In the genomic region with DNA sequence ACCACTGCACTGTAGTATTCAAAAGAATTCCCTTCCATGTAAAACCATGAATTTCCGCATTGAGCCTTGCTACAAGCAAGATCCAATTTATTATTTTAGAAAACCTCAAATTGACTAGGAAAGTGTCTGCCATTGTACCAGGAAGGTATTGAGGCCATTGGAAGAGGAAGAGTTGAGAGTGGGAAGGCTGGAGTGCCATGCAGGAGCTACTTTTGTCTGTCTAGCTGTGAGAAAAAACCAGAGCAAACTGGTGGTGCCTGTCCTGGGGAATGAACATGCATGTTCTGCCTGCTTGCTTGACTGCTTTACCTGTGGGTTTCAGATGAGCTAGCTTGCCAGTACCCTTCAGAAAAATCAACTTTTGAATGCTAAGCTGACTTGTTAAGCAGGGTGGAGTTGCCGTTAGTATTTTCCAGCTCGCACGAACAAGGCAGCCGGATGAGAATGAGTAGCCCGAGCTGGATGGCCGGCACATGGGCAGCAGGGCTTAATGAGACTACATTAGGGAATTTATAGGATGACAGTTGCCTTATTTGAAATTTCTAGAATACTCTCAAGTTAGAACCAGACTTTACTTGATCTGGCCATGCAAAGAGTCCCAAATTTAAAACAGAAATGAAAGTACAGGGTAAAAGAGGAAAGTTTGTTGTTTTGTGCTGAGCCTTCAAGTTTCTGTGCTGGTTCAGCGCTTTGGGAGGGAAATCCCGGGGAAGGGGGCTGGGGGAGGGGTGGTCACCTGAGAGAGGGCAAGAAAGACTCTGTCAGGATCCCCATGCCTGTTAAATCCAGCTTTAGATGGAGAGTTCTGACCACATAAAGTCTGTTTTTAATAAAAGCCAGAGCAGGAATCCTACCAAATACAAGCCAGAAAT, we compare ENCODE assay signal across 1 cellular context.
TF ChIP-seq lines count a peak whose summit lies in the region.

No MANE protein-coding gene starts in this region.

TF ChIP-seq in H1, 55 proteins besides CTCF, POLR2A, EP300 and RAD21 (continued from another document):
- TF ChIP-seq HDAC6 (IDR thresholded peaks at IDR 0.05; ENCODE audit: low read depth, low read length) (no peak), RNF2 (IDR thresholded peaks at IDR 0.05; ENCODE audit: borderline replicate concordance, low read depth, low read length, missing control alignments, poor library complexity, severe bottlenecking) (peak; percentile 43), TBP (IDR thresholded peaks at IDR 0.05; ENCODE audit: low read depth, low read length) (no peak), CHD1 (IDR thresholded peaks at IDR 0.05; ENCODE audit: low read depth, low read length) (no peak), RBBP5 (IDR thresholded peaks at IDR 0.05; ENCODE audit: borderline replicate concordance, low read depth, low read length) (no peak), BACH1 (IDR thresholded peaks at IDR 0.05; ENCODE audit: low read length) (no peak), SUZ12 (IDR thresholded peaks at IDR 0.05; ENCODE audit: low read length) (no peak), SRF (IDR thresholded peaks at IDR 0.05; ENCODE audit: low read depth, low read length) (no peak), CBX5 (IDR thresholded peaks at IDR 0.05; ENCODE audit: low read depth, low read length) (no peak), SIN3A (conservative IDR thresholded peaks at IDR 0.05 in 1 of 2, IDR thresholded peaks at IDR 0.05 in 1 of 2; ENCODE audit: low read depth in 1 of 2, low read length in 2 of 2) (no peak), GTF2F1 (IDR thresholded peaks at IDR 0.05; ENCODE audit: borderline replicate concordance, low read depth, low read length) (no peak), CEBPB (IDR thresholded peaks at IDR 0.05; ENCODE audit: low read depth, low read length) (no peak), TAF1 (IDR thresholded peaks at IDR 0.05; ENCODE audit: low read depth, low read length) (no peak), CHD2 (IDR thresholded peaks at IDR 0.05; ENCODE audit: low read length) (no peak), EGR1 (IDR thresholded peaks at IDR 0.05; ENCODE audit: borderline replicate concordance, low read depth, low read length) (no peak), HDAC2 (IDR thresholded peaks at IDR 0.05; ENCODE audit: borderline replicate concordance in 1 of 2, low read depth in 2 of 2, low read length in 2 of 2) (no peak), KDM1A (IDR thresholded peaks at IDR 0.05; ENCODE audit: borderline replicate concordance, low read length) (no peak), BCL11A (IDR thresholded peaks at IDR 0.05; ENCODE audit: low read depth in 2 of 2, low read length in 2 of 2) (no peak), SIRT6 (IDR thresholded peaks at IDR 0.05; ENCODE audit: low read length) (no peak), PHF8 (conservative IDR thresholded peaks at IDR 0.05; ENCODE audit: low read depth, low read length) (no peak), ASH2L (IDR thresholded peaks at IDR 0.05; ENCODE audit: low read length) (peak; percentile 70), SAP30 (IDR thresholded peaks at IDR 0.05; ENCODE audit: insufficient read depth, insufficient replicate concordance, low read length) (no peak), JUN (IDR thresholded peaks at IDR 0.05; ENCODE audit: low read depth, low read length) (no peak), NANOG (IDR thresholded peaks at IDR 0.05; ENCODE audit: insufficient read depth, low read depth, low read length, poor library complexity, severe bottlenecking) (no peak), GABPA (IDR thresholded peaks at IDR 0.05; ENCODE audit: borderline replicate concordance, insufficient read depth, low read length) (no peak)
- TF ChIP-seq, protein P1, sequence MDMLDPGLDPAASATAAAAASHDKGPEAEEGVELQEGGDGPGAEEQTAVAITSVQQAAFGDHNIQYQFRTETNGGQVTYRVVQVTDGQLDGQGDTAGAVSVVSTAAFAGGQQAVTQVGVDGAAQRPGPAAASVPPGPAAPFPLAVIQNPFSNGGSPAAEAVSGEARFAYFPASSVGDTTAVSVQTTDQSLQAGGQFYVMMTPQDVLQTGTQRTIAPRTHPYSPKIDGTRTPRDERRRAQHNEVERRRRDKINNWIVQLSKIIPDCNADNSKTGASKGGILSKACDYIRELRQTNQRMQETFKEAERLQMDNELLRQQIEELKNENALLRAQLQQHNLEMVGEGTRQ (IDR thresholded peaks at IDR 0.05; ENCODE audit: low read length), result no peak
- TF ChIP-seq, protein P2, sequence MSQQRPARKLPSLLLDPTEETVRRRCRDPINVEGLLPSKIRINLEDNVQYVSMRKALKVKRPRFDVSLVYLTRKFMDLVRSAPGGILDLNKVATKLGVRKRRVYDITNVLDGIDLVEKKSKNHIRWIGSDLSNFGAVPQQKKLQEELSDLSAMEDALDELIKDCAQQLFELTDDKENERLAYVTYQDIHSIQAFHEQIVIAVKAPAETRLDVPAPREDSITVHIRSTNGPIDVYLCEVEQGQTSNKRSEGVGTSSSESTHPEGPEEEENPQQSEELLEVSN (IDR thresholded peaks at IDR 0.05), result peak; percentile 97
- TF ChIP-seq, protein P3, sequence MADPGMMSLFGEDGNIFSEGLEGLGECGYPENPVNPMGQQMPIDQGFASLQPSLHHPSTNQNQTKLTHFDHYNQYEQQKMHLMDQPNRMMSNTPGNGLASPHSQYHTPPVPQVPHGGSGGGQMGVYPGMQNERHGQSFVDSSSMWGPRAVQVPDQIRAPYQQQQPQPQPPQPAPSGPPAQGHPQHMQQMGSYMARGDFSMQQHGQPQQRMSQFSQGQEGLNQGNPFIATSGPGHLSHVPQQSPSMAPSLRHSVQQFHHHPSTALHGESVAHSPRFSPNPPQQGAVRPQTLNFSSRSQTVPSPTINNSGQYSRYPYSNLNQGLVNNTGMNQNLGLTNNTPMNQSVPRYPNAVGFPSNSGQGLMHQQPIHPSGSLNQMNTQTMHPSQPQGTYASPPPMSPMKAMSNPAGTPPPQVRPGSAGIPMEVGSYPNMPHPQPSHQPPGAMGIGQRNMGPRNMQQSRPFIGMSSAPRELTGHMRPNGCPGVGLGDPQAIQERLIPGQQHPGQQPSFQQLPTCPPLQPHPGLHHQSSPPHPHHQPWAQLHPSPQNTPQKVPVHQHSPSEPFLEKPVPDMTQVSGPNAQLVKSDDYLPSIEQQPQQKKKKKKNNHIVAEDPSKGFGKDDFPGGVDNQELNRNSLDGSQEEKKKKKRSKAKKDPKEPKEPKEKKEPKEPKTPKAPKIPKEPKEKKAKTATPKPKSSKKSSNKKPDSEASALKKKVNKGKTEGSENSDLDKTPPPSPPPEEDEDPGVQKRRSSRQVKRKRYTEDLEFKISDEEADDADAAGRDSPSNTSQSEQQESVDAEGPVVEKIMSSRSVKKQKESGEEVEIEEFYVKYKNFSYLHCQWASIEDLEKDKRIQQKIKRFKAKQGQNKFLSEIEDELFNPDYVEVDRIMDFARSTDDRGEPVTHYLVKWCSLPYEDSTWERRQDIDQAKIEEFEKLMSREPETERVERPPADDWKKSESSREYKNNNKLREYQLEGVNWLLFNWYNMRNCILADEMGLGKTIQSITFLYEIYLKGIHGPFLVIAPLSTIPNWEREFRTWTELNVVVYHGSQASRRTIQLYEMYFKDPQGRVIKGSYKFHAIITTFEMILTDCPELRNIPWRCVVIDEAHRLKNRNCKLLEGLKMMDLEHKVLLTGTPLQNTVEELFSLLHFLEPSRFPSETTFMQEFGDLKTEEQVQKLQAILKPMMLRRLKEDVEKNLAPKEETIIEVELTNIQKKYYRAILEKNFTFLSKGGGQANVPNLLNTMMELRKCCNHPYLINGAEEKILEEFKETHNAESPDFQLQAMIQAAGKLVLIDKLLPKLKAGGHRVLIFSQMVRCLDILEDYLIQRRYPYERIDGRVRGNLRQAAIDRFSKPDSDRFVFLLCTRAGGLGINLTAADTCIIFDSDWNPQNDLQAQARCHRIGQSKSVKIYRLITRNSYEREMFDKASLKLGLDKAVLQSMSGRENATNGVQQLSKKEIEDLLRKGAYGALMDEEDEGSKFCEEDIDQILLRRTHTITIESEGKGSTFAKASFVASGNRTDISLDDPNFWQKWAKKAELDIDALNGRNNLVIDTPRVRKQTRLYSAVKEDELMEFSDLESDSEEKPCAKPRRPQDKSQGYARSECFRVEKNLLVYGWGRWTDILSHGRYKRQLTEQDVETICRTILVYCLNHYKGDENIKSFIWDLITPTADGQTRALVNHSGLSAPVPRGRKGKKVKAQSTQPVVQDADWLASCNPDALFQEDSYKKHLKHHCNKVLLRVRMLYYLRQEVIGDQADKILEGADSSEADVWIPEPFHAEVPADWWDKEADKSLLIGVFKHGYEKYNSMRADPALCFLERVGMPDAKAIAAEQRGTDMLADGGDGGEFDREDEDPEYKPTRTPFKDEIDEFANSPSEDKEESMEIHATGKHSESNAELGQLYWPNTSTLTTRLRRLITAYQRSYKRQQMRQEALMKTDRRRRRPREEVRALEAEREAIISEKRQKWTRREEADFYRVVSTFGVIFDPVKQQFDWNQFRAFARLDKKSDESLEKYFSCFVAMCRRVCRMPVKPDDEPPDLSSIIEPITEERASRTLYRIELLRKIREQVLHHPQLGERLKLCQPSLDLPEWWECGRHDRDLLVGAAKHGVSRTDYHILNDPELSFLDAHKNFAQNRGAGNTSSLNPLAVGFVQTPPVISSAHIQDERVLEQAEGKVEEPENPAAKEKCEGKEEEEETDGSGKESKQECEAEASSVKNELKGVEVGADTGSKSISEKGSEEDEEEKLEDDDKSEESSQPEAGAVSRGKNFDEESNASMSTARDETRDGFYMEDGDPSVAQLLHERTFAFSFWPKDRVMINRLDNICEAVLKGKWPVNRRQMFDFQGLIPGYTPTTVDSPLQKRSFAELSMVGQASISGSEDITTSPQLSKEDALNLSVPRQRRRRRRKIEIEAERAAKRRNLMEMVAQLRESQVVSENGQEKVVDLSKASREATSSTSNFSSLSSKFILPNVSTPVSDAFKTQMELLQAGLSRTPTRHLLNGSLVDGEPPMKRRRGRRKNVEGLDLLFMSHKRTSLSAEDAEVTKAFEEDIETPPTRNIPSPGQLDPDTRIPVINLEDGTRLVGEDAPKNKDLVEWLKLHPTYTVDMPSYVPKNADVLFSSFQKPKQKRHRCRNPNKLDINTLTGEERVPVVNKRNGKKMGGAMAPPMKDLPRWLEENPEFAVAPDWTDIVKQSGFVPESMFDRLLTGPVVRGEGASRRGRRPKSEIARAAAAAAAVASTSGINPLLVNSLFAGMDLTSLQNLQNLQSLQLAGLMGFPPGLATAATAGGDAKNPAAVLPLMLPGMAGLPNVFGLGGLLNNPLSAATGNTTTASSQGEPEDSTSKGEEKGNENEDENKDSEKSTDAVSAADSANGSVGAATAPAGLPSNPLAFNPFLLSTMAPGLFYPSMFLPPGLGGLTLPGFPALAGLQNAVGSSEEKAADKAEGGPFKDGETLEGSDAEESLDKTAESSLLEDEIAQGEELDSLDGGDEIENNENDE (IDR thresholded peaks at IDR 0.05; ENCODE audit: insufficient replicate concordance, low read length), result no peak
- TF ChIP-seq, protein P4, sequence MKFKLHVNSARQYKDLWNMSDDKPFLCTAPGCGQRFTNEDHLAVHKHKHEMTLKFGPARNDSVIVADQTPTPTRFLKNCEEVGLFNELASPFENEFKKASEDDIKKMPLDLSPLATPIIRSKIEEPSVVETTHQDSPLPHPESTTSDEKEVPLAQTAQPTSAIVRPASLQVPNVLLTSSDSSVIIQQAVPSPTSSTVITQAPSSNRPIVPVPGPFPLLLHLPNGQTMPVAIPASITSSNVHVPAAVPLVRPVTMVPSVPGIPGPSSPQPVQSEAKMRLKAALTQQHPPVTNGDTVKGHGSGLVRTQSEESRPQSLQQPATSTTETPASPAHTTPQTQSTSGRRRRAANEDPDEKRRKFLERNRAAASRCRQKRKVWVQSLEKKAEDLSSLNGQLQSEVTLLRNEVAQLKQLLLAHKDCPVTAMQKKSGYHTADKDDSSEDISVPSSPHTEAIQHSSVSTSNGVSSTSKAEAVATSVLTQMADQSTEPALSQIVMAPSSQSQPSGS (IDR thresholded peaks at IDR 0.05; ENCODE audit: low read length), result no peak
- TF ChIP-seq, protein P5, sequence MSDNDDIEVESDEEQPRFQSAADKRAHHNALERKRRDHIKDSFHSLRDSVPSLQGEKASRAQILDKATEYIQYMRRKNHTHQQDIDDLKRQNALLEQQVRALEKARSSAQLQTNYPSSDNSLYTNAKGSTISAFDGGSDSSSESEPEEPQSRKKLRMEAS (IDR thresholded peaks at IDR 0.05), result peak; percentile 91
